ENCODE assay signal across 17 cellular contexts in genomic region chr4:107870916-107871786, GRCh38. TPM values are rescaled to one million over a fixed set of nuclear protein-coding genes. Genes with fewer than 3 reads are reported as not detected.
DNase-seq lines count a peak whose midpoint lies in the region; ATAC-seq and TF ChIP-seq lines count a peak whose summit lies in the region.
"Had no signal": no experiment of that assay in that cellular context is flagged by ENCODE, and none has a peak within 500 bp of the region (broad histone marks: within the 10 kb centered on the region; RNA-seq: fewer than 3 reads in every experiment).

No MANE protein-coding gene starts in this region.

- H3K4me3 Mint-ChIP-seq in stimulated activated memory B cell treated with anti-CD40 and anti-IgM and Interleukin-4, amounts not matched to agents 10 μg/mL and 1 μg/mL and 100 μg/mL, for 72 hours = no peak overlapping the region
- H3K4me3 Mint-ChIP-seq: activated CD8-positive, alpha-beta memory T cell treated with anti-CD3 and anti-CD28 coated beads, Interleukin-2, amount 10 ng/mL, durations not matched to agents 7 days and 5 days; stimulated activated naive CD8-positive, alpha-beta T cell treated with anti-CD3 and anti-CD28 coated beads, Interleukin-15, Interleukin-2, amounts not matched to agents 100 ng/mL and 50 ng/mL, for 24 hours had no signal

- no peak for ATAC-seq in stimulated activated memory B cell treated with anti-CD40 and anti-IgM and Interleukin-4, amounts not matched to agents 10 μg/mL and 1 μg/mL and 100 μg/mL, for 72 hours
- ATAC-seq: activated CD8-positive, alpha-beta memory T cell treated with anti-CD3 and anti-CD28 coated beads, Interleukin-2, amount 10 ng/mL, durations not matched to agents 7 days and 5 days had no signal

- no peak for TF ChIP-seq POLR2A in stomach (IDR thresholded peaks at IDR 0.05)

- H4K20me1 ChIP-seq in hepatocyte (ENCODE audit: insufficient read depth, poor library complexity, severe bottlenecking) = no peaks in the 10 kb centered on the region
- H4K20me1 ChIP-seq: BLaER1 treated with 17β-estradiol and CSF1 and Interleukin-3, amounts not matched to agents 10 nM and 100 nM had no signal

- H3K36me3 ChIP-seq in ascending aorta (no peaks in the 10 kb centered on the region), hepatocyte (replicated peaks; ENCODE audit: insufficient read depth, low read depth) (no peaks in the 10 kb centered on the region), stomach (no peaks in the 10 kb centered on the region)
- H3K36me3 ChIP-seq: BLaER1 treated with 17β-estradiol and CSF1 and Interleukin-3, amounts not matched to agents 10 nM and 100 nM; brain microvascular endothelial cell; neutrophil had no signal

- H3K27ac ChIP-seq in ascending aorta (peak overlapping the region in 1 of 2 donors; percentile 16), hepatocyte (no peak overlapping the region), stomach (peak overlapping the region; percentile 32 to 72 (median 59))
- H3K27ac ChIP-seq: BLaER1 treated with 17β-estradiol and CSF1 and Interleukin-3, amounts not matched to agents 10 nM and 100 nM; brain microvascular endothelial cell; neutrophil had no signal

- H3K27ac Mint-ChIP-seq in stimulated activated memory B cell treated with anti-CD40 and anti-IgM and Interleukin-4, amounts not matched to agents 10 μg/mL and 1 μg/mL and 100 μg/mL, for 72 hours = no peak overlapping the region
- H3K27ac Mint-ChIP-seq: activated CD8-positive, alpha-beta memory T cell treated with anti-CD3 and anti-CD28 coated beads, Interleukin-2, amount 10 ng/mL, durations not matched to agents 7 days and 5 days; stimulated activated naive CD8-positive, alpha-beta T cell treated with anti-CD3 and anti-CD28 coated beads, Interleukin-15, Interleukin-2, amounts not matched to agents 100 ng/mL and 50 ng/mL, for 24 hours had no signal

- H3K4me1 ChIP-seq in ascending aorta (peaks cover 0 to 3% of the 10 kb centered on the region in 2 donors), hepatocyte (ENCODE audit: insufficient read depth) (no peaks in the 10 kb centered on the region), stomach (peaks cover 5 to 38% (median 22%) of the 10 kb centered on the region in 4 donors)
- H3K4me1 ChIP-seq: BLaER1 treated with 17β-estradiol and CSF1 and Interleukin-3, amounts not matched to agents 10 nM and 100 nM had no signal

- TF ChIP-seq CTCF in ascending aorta (IDR thresholded peaks at IDR 0.05) (no peak), hepatocyte (IDR thresholded peaks at IDR 0.05; ENCODE audit: poor library complexity) (no peak), stomach (IDR thresholded peaks at IDR 0.05) (no peak)

- intact Hi-C loops in ascending aorta (cut with DNase I) = no loop called here
- intact Hi-C loops in stomach (cut with DNase I; ENCODE audit: low total_unique reads) = no loop called here

- H2AFZ ChIP-seq in hepatocyte = no peak overlapping the region

- peaks cover 3% of the 10 kb centered on the region for H3K9me3 Mint-ChIP-seq in stimulated activated memory B cell treated with anti-CD40 and anti-IgM and Interleukin-4, amounts not matched to agents 10 μg/mL and 1 μg/mL and 100 μg/mL, for 72 hours

- H3K9me2 ChIP-seq in hepatocyte (replicated peaks; ENCODE audit: insufficient read depth) = no peaks in the 10 kb centered on the region

- H3K4me3 ChIP-seq in ascending aorta = peak overlapping the region; percentile 5 to 35
- no peak overlapping the region for H3K4me3 ChIP-seq in hepatocyte
- peak overlapping the region in 3 of 4 donors; percentile 20 to 29 (median 20) for H3K4me3 ChIP-seq in stomach
- H3K4me3 ChIP-seq: BLaER1 treated with 17β-estradiol and CSF1 and Interleukin-3, amounts not matched to agents 10 nM and 100 nM; smooth muscle cell had no signal

- no peaks in the 10 kb centered on the region for H3K36me3 Mint-ChIP-seq in stimulated activated memory B cell treated with anti-CD40 and anti-IgM and Interleukin-4, amounts not matched to agents 10 μg/mL and 1 μg/mL and 100 μg/mL, for 72 hours
- H3K36me3 Mint-ChIP-seq: activated CD8-positive, alpha-beta memory T cell treated with anti-CD3 and anti-CD28 coated beads, Interleukin-2, amount 10 ng/mL, durations not matched to agents 7 days and 5 days had no signal

- peaks cover 2% of the 10 kb centered on the region for H3K79me2 ChIP-seq in hepatocyte

- no peaks in the 10 kb centered on the region for H3K4me1 Mint-ChIP-seq in stimulated activated memory B cell treated with anti-CD40 and anti-IgM and Interleukin-4, amounts not matched to agents 10 μg/mL and 1 μg/mL and 100 μg/mL, for 72 hours
- H3K4me1 Mint-ChIP-seq: activated CD8-positive, alpha-beta memory T cell treated with anti-CD3 and anti-CD28 coated beads, Interleukin-2, amount 10 ng/mL, durations not matched to agents 7 days and 5 days had no signal

- peak overlapping the region; percentile 62 for H3K4me2 ChIP-seq in hepatocyte
- H3K4me2 ChIP-seq: BLaER1 treated with 17β-estradiol and CSF1 and Interleukin-3, amounts not matched to agents 10 nM and 100 nM; smooth muscle cell had no signal

- no peaks in the 10 kb centered on the region for H3K27me3 ChIP-seq in ascending aorta
- no peaks in the 10 kb centered on the region for H3K27me3 ChIP-seq in hepatocyte
- H3K27me3 ChIP-seq in stomach = no peaks in the 10 kb centered on the region
- H3K27me3 ChIP-seq: BLaER1 treated with 17β-estradiol and CSF1 and Interleukin-3, amounts not matched to agents 10 nM and 100 nM; brain microvascular endothelial cell; neutrophil had no signal

- H3K27me3 Mint-ChIP-seq in stimulated activated memory B cell treated with anti-CD40 and anti-IgM and Interleukin-4, amounts not matched to agents 10 μg/mL and 1 μg/mL and 100 μg/mL, for 72 hours = peaks cover 11% of the 10 kb centered on the region

- TF ChIP-seq EP300 in stomach (IDR thresholded peaks at IDR 0.05) = no peak

- peak; percentile 51 for DNase-seq in NCI-H2029 (lab: John Stamatoyannopoulos, UW)
- DNase-seq in ascending aorta (ENCODE audit: low spot score in 2 of 2) = no peak
- no peak for DNase-seq in hepatocyte (ENCODE audit: low spot score)
- no peak for DNase-seq in stomach
- no peak for DNase-seq in NCI-H345 (lab: John Stamatoyannopoulos, UW)
- no peak for DNase-seq in D341Med (ENCODE audit: low spot score)
- DNase-seq in activated CD8-positive, alpha-beta memory T cell treated with anti-CD3 and anti-CD28 coated beads for 24 hours = no peak
- DNase-seq: activated CD8-positive, alpha-beta memory T cell treated with anti-CD3 and anti-CD28 coated beads, Interleukin-2, amount 10 ng/mL, durations not matched to agents 7 days and 5 days; activated effector memory CD4-positive, alpha-beta T cell treated with anti-CD3 and anti-CD28 coated beads, Interleukin-2, amount 50 U/mL, for 16 hours; brain microvascular endothelial cell; DMS79 treated with DMSO at 0.1 percent for 48 hours; effector CD8-positive, alpha-beta T cell had no signal

- H3K9me3 ChIP-seq in ascending aorta (no peaks in the 10 kb centered on the region), hepatocyte (ENCODE audit: low read depth) (no peaks in the 10 kb centered on the region), stomach (no peaks in the 10 kb centered on the region)
- H3K9me3 ChIP-seq: BLaER1 treated with 17β-estradiol and CSF1 and Interleukin-3, amounts not matched to agents 10 nM and 100 nM; neutrophil had no signal

- WGBS in hepatocyte (ENCODE audit: low lambda C conversion rate, missing lambda C conversion rate) = 41% methylated on average over 8 of the region's 8 CpGs
- WGBS in stomach, 5 donors = 20 to 38% (median 23%) methylated on average over 8 of the region's 8 CpGs

RNA-seq across cellular contexts. Expression of gene SGMS2, which starts 46.4 kb away (rescaled TPM):
- total RNA-seq in ascending aorta = 333 TPM
- 68.9 and 75.7 TPM in 2 replicates for total RNA-seq in hepatocyte
- 28.7 and 33.1 TPM in 2 replicates for polyA plus RNA-seq in hepatocyte
- total RNA-seq in stomach = 10 to 100 TPM; 11.2 to 85.8 (median 71.6) TPM
- 1 to 10 TPM; 2.4 to 4.3 (median 4.3) TPM for polyA plus RNA-seq in stomach
